ENCODE assay signal across 15 cellular contexts in the genomic region with DNA sequence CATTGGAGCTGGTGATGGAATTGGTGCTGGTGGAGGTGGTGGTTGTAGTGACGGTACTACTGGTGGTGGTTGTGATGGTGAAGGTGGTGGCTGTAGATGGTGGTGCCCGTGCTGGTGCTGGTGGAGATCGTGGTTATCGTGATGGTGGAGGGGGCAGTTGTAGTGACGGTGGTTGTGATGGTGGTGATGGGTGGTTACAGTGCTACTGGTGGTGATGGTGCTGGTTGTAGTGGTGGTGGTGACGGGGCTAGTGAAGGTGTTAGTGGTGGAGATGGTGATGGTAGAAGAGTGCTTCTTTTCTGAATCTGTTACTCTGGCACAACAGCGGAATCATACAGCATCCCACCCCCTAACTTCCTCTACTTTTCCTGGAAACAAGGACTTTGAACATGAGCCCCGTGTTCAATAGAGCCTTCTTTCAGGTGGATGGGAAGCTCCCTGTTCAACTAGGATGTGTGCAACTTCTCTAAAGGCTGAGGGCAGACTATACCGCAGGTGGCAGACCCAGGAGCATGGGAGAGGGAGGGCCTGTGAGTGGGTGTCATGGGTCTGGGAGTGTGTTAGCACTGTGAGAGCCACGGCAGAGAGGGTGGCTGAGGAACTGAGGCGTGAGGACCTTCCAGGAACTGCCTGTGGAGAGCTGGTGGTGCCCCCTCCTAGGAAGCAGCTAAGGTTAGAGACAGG. TPM values are rescaled to one million over a fixed set of nuclear protein-coding genes. Genes with fewer than 3 reads are reported as not detected.
DNase-seq lines count a peak whose midpoint lies in the region; ATAC-seq and TF ChIP-seq lines count a peak whose summit lies in the region.
"Had no signal": no experiment of that assay in that cellular context is flagged by ENCODE, and none has a peak within 500 bp of the region (broad histone marks: within the 10 kb centered on the region; RNA-seq: fewer than 3 reads in every experiment).

No MANE protein-coding gene starts in this region.

- no peaks in the 10 kb centered on the region for H3K9me3 ChIP-seq in CD4-positive, alpha-beta memory T cell (ENCODE audit: control insufficient read depth in 1 of 2, low read length in 2 of 2)
- H3K9me3 ChIP-seq in H9 (ENCODE audit: control insufficient read depth, low read depth, low read length) (no peaks in the 10 kb centered on the region), trophoblast cell (ENCODE audit: insufficient read depth, low read depth, low read length) (no peaks in the 10 kb centered on the region), testis (no peaks in the 10 kb centered on the region)
- H3K9me3 ChIP-seq: colonic mucosa had no signal

- H4K91ac ChIP-seq in H9 (ENCODE audit: insufficient read length, low read depth, low read length) (no peak overlapping the region), trophoblast cell (ENCODE audit: low read depth, low read length) (no peak overlapping the region)

- no peak overlapping the region for H2BK20ac ChIP-seq in H9 (ENCODE audit: low read depth, low read length, poor library complexity, severe bottlenecking)

- intact Hi-C loops in CD4-positive, alpha-beta memory T cell (cut with micrococcal nuclease) = no loop called here
- intact Hi-C loops in testis (cut with DNase I; ENCODE audit: low total_unique reads) = no loop called here

- peak in 1 of 5 donors; percentile 22 for DNase-seq in CD4-positive, alpha-beta memory T cell
- peak; percentile 24 for DNase-seq in H9
- DNase-seq in activated naive CD8-positive, alpha-beta T cell treated with anti-CD3 and anti-CD28 coated beads, Interleukin-2, amount 50 U/mL, for 24 hours = no peak
- no peak for DNase-seq in trophoblast cell
- no peak for DNase-seq in NCI-H524 treated with DMSO at 0.1 percent for 48 hours (lab: John Stamatoyannopoulos, UW)
- no peak for DNase-seq in testis
- DNase-seq: anterior cingulate cortex, colonic mucosa, HFFc6, KG1, mesendoderm, NCI-H1105 had no signal

- H3K27me3 Mint-ChIP-seq in CD4-positive, alpha-beta memory T cell = no peaks in the 10 kb centered on the region
- H3K27me3 Mint-ChIP-seq in H9 (ENCODE audit: low read depth) = peaks cover 45% of the 10 kb centered on the region
- no peaks in the 10 kb centered on the region for H3K27me3 Mint-ChIP-seq in activated naive CD8-positive, alpha-beta T cell treated with anti-CD3 and anti-CD28 coated beads, Interleukin-2, amount 50 U/mL, for 24 hours

- no CpG with 5 or more reads among the region's 11 CpGs for WGBS in H9 (ENCODE audit: extremely low coverage, insufficient read length, low lambda C conversion rate)
- WGBS in trophoblast cell (ENCODE audit: extremely low coverage, insufficient coverage, insufficient read length) = no CpG with 5 or more reads among the region's 11 CpGs
- 89% methylated on average over 11 of the region's 11 CpGs for WGBS in testis, 2 donors

- peak overlapping the region in 1 of 2 donors; percentile 2 for H3K4me3 ChIP-seq in CD4-positive, alpha-beta memory T cell (ENCODE audit: low read length in 2 of 2)
- H3K4me3 ChIP-seq in trophoblast cell (ENCODE audit: low read depth, low read length) (peak overlapping the region; percentile 13), testis (no peak overlapping the region)
- H3K4me3 ChIP-seq: colonic mucosa had no signal

- H3K36me3 ChIP-seq in CD4-positive, alpha-beta memory T cell (ENCODE audit: insufficient read depth, low read length) = peaks cover 7% of the 10 kb centered on the region
- no peaks in the 10 kb centered on the region for H3K36me3 ChIP-seq in trophoblast cell (ENCODE audit: control insufficient read depth in 1 of 2, insufficient read depth in 2 of 2, low read length in 2 of 2)
- no peaks in the 10 kb centered on the region for H3K36me3 ChIP-seq in testis (ENCODE audit: low read depth, missing control alignments)
- H3K36me3 ChIP-seq: colonic mucosa had no signal

- H4K8ac ChIP-seq in H9 (replicated peaks; ENCODE audit: insufficient read length, low read depth, low read length) (no peak overlapping the region), trophoblast cell (ENCODE audit: low read depth, low read length) (no peak overlapping the region)

- H3K56ac ChIP-seq in H9 (ENCODE audit: insufficient read length, low read depth, low read length) = no peak overlapping the region

- H2BK5ac ChIP-seq in H9 (ENCODE audit: insufficient read length, low read length) (no peak overlapping the region), trophoblast cell (ENCODE audit: low read depth, low read length, poor library complexity) (no peak overlapping the region)

- H3K27ac ChIP-seq in CD4-positive, alpha-beta memory T cell (ENCODE audit: low read depth, low read length) = peak overlapping the region; percentile 31
- H3K27ac ChIP-seq in H9 (ENCODE audit: insufficient read length, low read depth, low read length) (no peak overlapping the region), trophoblast cell (ENCODE audit: low read depth, low read length) (no peak overlapping the region), testis (no peak overlapping the region)
- H3K27ac ChIP-seq: C4-2B, colonic mucosa had no signal

- peaks cover 27 to 52% (median 38%) of the 10 kb centered on the region in 4 donors for H3K4me1 Mint-ChIP-seq in CD4-positive, alpha-beta memory T cell
- H3K4me1 Mint-ChIP-seq in H9 = peaks cover 4 to 7% of the 10 kb centered on the region in 2 experiments; a peak in 3 of 4 replicates
- peaks cover 62% of the 10 kb centered on the region for H3K4me1 Mint-ChIP-seq in activated naive CD8-positive, alpha-beta T cell treated with anti-CD3 and anti-CD28 coated beads, Interleukin-2, amount 50 U/mL, for 24 hours

- ATAC-seq in activated naive CD8-positive, alpha-beta T cell treated with anti-CD3 and anti-CD28 coated beads, Interleukin-2, amount 50 U/mL, for 24 hours = peak; percentile 44
- ATAC-seq in GM21723 (IDR thresholded peaks at IDR 0.05; ENCODE audit: unreplicated experiment) = no peak

- TF ChIP-seq POLR2A in testis (IDR thresholded peaks at IDR 0.05) = no peak

- no peak overlapping the region for H3K9ac ChIP-seq in H9 (ENCODE audit: extremely low read depth, insufficient read length, low read length)
- no peak overlapping the region for H3K9ac ChIP-seq in trophoblast cell (ENCODE audit: low read length)

- H2BK120ac ChIP-seq in H9 (ENCODE audit: low read depth, low read length, poor library complexity, severe bottlenecking) (no peak overlapping the region), trophoblast cell (ENCODE audit: insufficient read depth, low read length, poor library complexity) (no peak overlapping the region)

- H4K5ac ChIP-seq in H9 (ENCODE audit: insufficient read length, low read depth, low read length) = no peak overlapping the region

- no peak overlapping the region for H4K12ac ChIP-seq in trophoblast cell (ENCODE audit: low read depth, low read length)

- H2BK15ac ChIP-seq in H9 (ENCODE audit: low read depth, low read length) = no peak overlapping the region

- no peak overlapping the region for H3T11ph ChIP-seq in H9 (ENCODE audit: low read length)

- H2AK5ac ChIP-seq in H9 (ENCODE audit: insufficient read length, low read length) (no peak overlapping the region), trophoblast cell (ENCODE audit: low read length) (no peak overlapping the region)

- H2BK12ac ChIP-seq in H9 (ENCODE audit: insufficient read length, low read depth, low read length) = no peak overlapping the region
- no peak overlapping the region for H2BK12ac ChIP-seq in trophoblast cell (ENCODE audit: low read length)

- no peak overlapping the region for H3K18ac ChIP-seq in H9 (ENCODE audit: insufficient read length, low read depth, low read length)
- no peak overlapping the region for H3K18ac ChIP-seq in trophoblast cell (ENCODE audit: low read length)

- H3K36me3 Mint-ChIP-seq in CD4-positive, alpha-beta memory T cell = peaks cover 0 to 26% of the 10 kb centered on the region in 2 donors
- no peaks in the 10 kb centered on the region; a peak in 1 of 7 replicates for H3K36me3 Mint-ChIP-seq in H9 (ENCODE audit: insufficient read depth in 1 of 3, low read depth in 3 of 3)
- H3K36me3 Mint-ChIP-seq in activated naive CD8-positive, alpha-beta T cell treated with anti-CD3 and anti-CD28 coated beads, Interleukin-2, amount 50 U/mL, for 24 hours (ENCODE audit: low read depth) = peaks cover 65% of the 10 kb centered on the region

- no peaks in the 10 kb centered on the region for H3K27me3 ChIP-seq in CD4-positive, alpha-beta memory T cell (ENCODE audit: insufficient read depth, low read length)
- H3K27me3 ChIP-seq in H9 (ENCODE audit: insufficient read depth, low read length) (no peaks in the 10 kb centered on the region; the same call in 1 of the 2 replicates), trophoblast cell (ENCODE audit: insufficient read depth, low read length) (no peaks in the 10 kb centered on the region), testis (no peaks in the 10 kb centered on the region)

- no peak overlapping the region for H3K4ac ChIP-seq in H9 (ENCODE audit: low read depth, low read length)
- no peak overlapping the region for H3K4ac ChIP-seq in trophoblast cell (ENCODE audit: low read depth, low read length)

- H3K14ac ChIP-seq in H9 (ENCODE audit: insufficient read depth, low read length) (no peak overlapping the region), trophoblast cell (ENCODE audit: low read length) (no peak overlapping the region)

- TF ChIP-seq CTCF in H9 (conservative IDR thresholded peaks at IDR 0.05) = no peak
- no peak for TF ChIP-seq CTCF in testis (IDR thresholded peaks at IDR 0.05)

- H3K79me1 ChIP-seq in H9 (ENCODE audit: insufficient read depth, low read depth, low read length, poor library complexity, severe bottlenecking) = no peaks in the 10 kb centered on the region
- no peaks in the 10 kb centered on the region for H3K79me1 ChIP-seq in trophoblast cell (ENCODE audit: low read length)

- H3K23me2 ChIP-seq in H9 (ENCODE audit: insufficient read length, low read depth, low read length, poor library complexity, severe bottlenecking) = no peaks in the 10 kb centered on the region

- peaks cover 46% of the 10 kb centered on the region for H3K4me1 ChIP-seq in CD4-positive, alpha-beta memory T cell (ENCODE audit: insufficient read depth, low read length)
- H3K4me1 ChIP-seq in H9 (ENCODE audit: insufficient read depth, low read length) (no peaks in the 10 kb centered on the region), trophoblast cell (ENCODE audit: control insufficient read depth in 1 of 2, insufficient read depth in 2 of 2, low read length in 2 of 2) (no peaks in the 10 kb centered on the region), testis (no peaks in the 10 kb centered on the region)
- H3K4me1 ChIP-seq: colonic mucosa had no signal

- no peak overlapping the region for H3K23ac ChIP-seq in H9 (ENCODE audit: insufficient read length, low read depth, low read length)
- no peak overlapping the region for H3K23ac ChIP-seq in trophoblast cell (ENCODE audit: low read length)

- H3K4me3 Mint-ChIP-seq in CD4-positive, alpha-beta memory T cell = peak overlapping the region; percentile 41 to 80 (median 62)
- no peak overlapping the region for H3K4me3 Mint-ChIP-seq in H9
- peak overlapping the region; percentile 43 for H3K4me3 Mint-ChIP-seq in activated naive CD8-positive, alpha-beta T cell treated with anti-CD3 and anti-CD28 coated beads, Interleukin-2, amount 50 U/mL, for 24 hours
- H3K4me3 Mint-ChIP-seq: HFFc6 had no signal

- peak overlapping the region; percentile 54 to 89 (median 77) for H3K27ac Mint-ChIP-seq in CD4-positive, alpha-beta memory T cell
- no peak overlapping the region for H3K27ac Mint-ChIP-seq in H9
- peak overlapping the region; percentile 73 for H3K27ac Mint-ChIP-seq in activated naive CD8-positive, alpha-beta T cell treated with anti-CD3 and anti-CD28 coated beads, Interleukin-2, amount 50 U/mL, for 24 hours
- H3K27ac Mint-ChIP-seq: HFFc6 had no signal

- H2AFZ ChIP-seq in H9 (ENCODE audit: low read length) (no peak overlapping the region), trophoblast cell (ENCODE audit: insufficient read depth, low read length, poor library complexity) (no peak overlapping the region)

- H4K20me1 ChIP-seq in H9 (ENCODE audit: control insufficient read depth, insufficient read depth, insufficient read length) = no peaks in the 10 kb centered on the region

- no peaks in the 10 kb centered on the region for H3K79me2 ChIP-seq in H9 (ENCODE audit: insufficient read depth, low read length)
- no peaks in the 10 kb centered on the region for H3K79me2 ChIP-seq in trophoblast cell (ENCODE audit: control insufficient read depth, insufficient read depth, low read length, poor library complexity)

- H3K4me2 ChIP-seq in H9 (ENCODE audit: insufficient read depth, insufficient read length, low read length) (no peak overlapping the region), trophoblast cell (ENCODE audit: low read length) (no peak overlapping the region)

- POLR2A ChIA-PET in CD4-positive, alpha-beta memory T cell (lab: Charles Lee; ENCODE audit: partially characterized antibody) = interaction anchor here (0.6 to 2.4 kb wide), 8 partner anchors 8 to 77 kb away, joined by 3 to 22 read pairs (median 6); a partner anchor contains a TSS

- CTCF ChIA-PET in CD4-positive, alpha-beta memory T cell (lab: Charles Lee; ENCODE audit: partially characterized antibody) = interaction anchor here (0.9 to 8.4 kb wide), 12 partner anchors 9 to 92 kb away, joined by 3 to 92 read pairs (median 7); a partner anchor contains a TSS

- no peaks in the 10 kb centered on the region for H3K9me3 Mint-ChIP-seq in CD4-positive, alpha-beta memory T cell
- H3K9me3 Mint-ChIP-seq in H9 = no peaks in the 10 kb centered on the region
- no peaks in the 10 kb centered on the region for H3K9me3 Mint-ChIP-seq in activated naive CD8-positive, alpha-beta T cell treated with anti-CD3 and anti-CD28 coated beads, Interleukin-2, amount 50 U/mL, for 24 hours
- H3K9me3 Mint-ChIP-seq: HFFc6 had no signal

RNA-seq across cellular contexts. Expression of a gene that starts 8.2 kb away (rescaled TPM):
- 10 to 100 TPM; 15.8 to 17.9 TPM for total RNA-seq in CD4-positive, alpha-beta memory T cell
- polyA plus RNA-seq in CD4-positive, alpha-beta memory T cell = 10 to 100 TPM in 1 of 2 donors, 1 to 10 TPM in 1; 6.8 to 11.5 TPM
- total RNA-seq in H9 (2021) (not detected in 2 replicates), testis (1 to 10 TPM; 1.8 to 2.2 TPM)
- not detected in 2 replicates for polyA plus RNA-seq in trophoblast cell (2013)
- 1.1 TPM for polyA plus RNA-seq in testis (ENCODE audit: insufficient read depth, low read depth, low replicate concordance)
- total RNA-seq: HFFc6, SK-MEL-5 had no signal

RNA-seq across cellular contexts. Expression of a gene that starts 47.3 kb away (rescaled TPM):
- total RNA-seq in CD4-positive, alpha-beta memory T cell = 1 to 10 TPM; 6.7 to 7.4 TPM
- under 1 TPM; 0.49 to 0.68 TPM for polyA plus RNA-seq in CD4-positive, alpha-beta memory T cell
- total RNA-seq in H9 (2021) (33.2 and 33.6 TPM in 2 replicates), testis (10 to 100 TPM; 23.3 TPM)
- 4.6 and 4.8 TPM in 2 replicates for polyA plus RNA-seq in trophoblast cell (2013)
- 21.9 TPM for polyA plus RNA-seq in testis (ENCODE audit: insufficient read depth, low read depth, low replicate concordance)

Comparison
In these comparisons a context has a peak if more than half of its experiments do, and no peak if none do; other contexts are left out.
1. H3K27ac Mint-ChIP-seq: peak in CD4-positive, alpha-beta memory T cell (7 of 7) and activated naive CD8-positive, alpha-beta T cell treated with anti-CD3 and anti-CD28 coated beads, Interleukin-2, amount 50 U/mL, for 24 hours (single experiment); none in H9 (0 of 3).
2. H3K4me3 Mint-ChIP-seq: peak in CD4-positive, alpha-beta memory T cell (8 of 8) and activated naive CD8-positive, alpha-beta T cell treated with anti-CD3 and anti-CD28 coated beads, Interleukin-2, amount 50 U/mL, for 24 hours (single experiment); none in H9 (0 of 2).
3. RNA of a gene that starts 8.2 kb away (total RNA-seq): 15.8 to 17.9 TPM in CD4-positive, alpha-beta memory T cell; 1.8 to 2.2 TPM in testis and not detected in H9; every median in the first group is over 4 times any median in the second.